In genomic region chr14:105546410-105546809, GRCh38 we compare ENCODE assay signal across 1 cellular context. TPM values are rescaled to one million over a fixed set of nuclear protein-coding genes. Genes with fewer than 3 reads are reported as not detected.
"Had no signal": no experiment of that assay in that cellular context is flagged by ENCODE, and none has a peak within 500 bp of the region (broad histone marks: within the 10 kb centered on the region; RNA-seq: fewer than 3 reads in every experiment).

No MANE protein-coding gene starts in this region.

RNA-seq across cellular contexts. Expression of gene CRIP1, which starts 59.7 kb away (rescaled TPM):
- total RNA-seq: bronchial epithelial cell had no signal
